10 cellular contexts compared by ENCODE assay signal in the genomic region with DNA sequence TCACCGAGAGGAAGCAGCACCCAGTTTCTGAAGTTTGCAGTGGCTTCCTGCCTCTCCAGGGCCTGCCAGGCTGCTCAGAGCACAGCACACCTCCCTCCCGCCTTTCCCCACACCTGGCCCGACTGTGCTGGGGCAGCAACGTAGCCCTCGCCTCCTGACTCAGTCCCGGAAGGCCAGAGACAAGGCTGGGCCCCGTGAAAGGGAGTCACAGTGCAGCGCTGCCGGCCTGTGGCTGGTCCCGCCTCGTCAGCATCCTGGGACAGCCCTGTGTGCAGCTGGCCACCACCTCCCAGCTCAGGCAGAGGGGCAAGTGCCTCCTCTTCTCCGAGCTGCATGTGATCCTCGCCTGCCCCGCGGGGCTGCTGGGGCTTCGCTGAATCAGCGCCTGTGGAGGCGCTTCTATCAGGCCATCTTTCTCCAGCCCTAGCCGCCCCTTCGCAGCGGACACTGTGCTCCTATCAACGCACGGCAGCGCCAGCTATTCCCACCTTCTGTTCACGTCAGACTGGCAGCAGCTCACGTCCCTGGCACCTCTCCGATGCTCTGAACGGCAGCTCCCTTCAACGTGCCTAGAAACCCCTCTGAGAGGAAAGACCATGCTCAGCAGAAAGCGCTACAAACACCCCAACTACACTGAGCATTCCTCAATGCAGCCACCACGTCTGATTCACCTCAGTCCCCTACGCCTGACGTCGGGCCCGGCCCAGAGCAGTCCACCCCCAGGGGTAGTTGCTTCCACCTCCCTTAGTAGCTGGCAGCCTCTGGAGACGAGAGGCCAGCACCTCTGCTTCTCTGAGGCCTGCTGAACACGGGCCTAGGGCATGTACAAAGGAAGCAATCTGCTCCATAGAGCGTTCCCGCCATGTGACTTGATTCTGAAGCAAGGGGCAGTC.
DNase-seq lines count a peak whose midpoint lies in the region; ATAC-seq, FAIRE-seq and TF ChIP-seq lines count a peak whose summit lies in the region.
"Had no signal": no experiment of that assay in that cellular context is flagged by ENCODE, and none has a peak within 500 bp of the region (broad histone marks: within the 10 kb centered on the region; RNA-seq: fewer than 3 reads in every experiment).

No MANE protein-coding gene starts in this region.

- POLR2A ChIA-PET in PC-3 (lab: Charles Lee; ENCODE audit: unreplicated experiment): no interaction called here

- H3K4me3 ChIP-seq in SK-N-MC (no peak overlapping the region), fibroblast of villous mesenchyme (ENCODE audit: low read depth, low read length) (no peak overlapping the region), parathyroid adenoma (ENCODE audit: low read depth, low read length) (no peak overlapping the region), PC-3 (ENCODE audit: low read length) (no peak overlapping the region)

- no peak for ATAC-seq in PC-3
- ATAC-seq: HCT116 had no signal

- H3K4me1 ChIP-seq in parathyroid adenoma (no peaks in the 10 kb centered on the region), PC-3 (ENCODE audit: insufficient read depth, low read length) (no peaks in the 10 kb centered on the region)

- intact Hi-C loops in PC-3 (cut with micrococcal nuclease): no loop called here

- H3K4me2 ChIP-seq in parathyroid adenoma (ENCODE audit: low read length) (no peak overlapping the region), PC-3 (ENCODE audit: low read length) (no peak overlapping the region)

- no peak for TF ChIP-seq POLR2A in GM12891 (IDR thresholded peaks at IDR 0.05; ENCODE audit: low read depth, low read length)

- BruUV-seq in PC-3 (replicated peaks; lab: Mats Ljungman, UMichigan): no TSS peak

- TF ChIP-seq CTCF in fibroblast of villous mesenchyme (IDR thresholded peaks at IDR 0.05; ENCODE audit: insufficient read depth, low read depth, low read length): no peak
- no peak for TF ChIP-seq CTCF in parathyroid adenoma (IDR thresholded peaks at IDR 0.05)
- TF ChIP-seq CTCF in PC-3 (conservative IDR thresholded peaks at IDR 0.05; ENCODE audit: low read depth, low read length): no peak

- H3K9me2 ChIP-seq in PC-3 (replicated peaks; ENCODE audit: low read length): no peaks in the 10 kb centered on the region

- CTCF ChIA-PET in PC-3 (lab: Charles Lee): no interaction called here

- no peaks in the 10 kb centered on the region for H4K20me1 ChIP-seq in PC-3 (ENCODE audit: low read length)

- no peak overlapping the region for H3K9ac ChIP-seq in SK-N-MC (ENCODE audit: insufficient read length)
- H3K9ac ChIP-seq in parathyroid adenoma: no peak overlapping the region
- no peak overlapping the region for H3K9ac ChIP-seq in PC-3 (ENCODE audit: low read length)

- H3K27ac ChIP-seq in SK-N-MC (peak overlapping the region; percentile 46), parathyroid adenoma (peak overlapping the region; percentile 30), PC-3 (ENCODE audit: low read length) (no peak overlapping the region)

- peaks cover 37% of the 10 kb centered on the region; the same call in 1 of the 2 replicates for H3K36me3 ChIP-seq in SK-N-MC (ENCODE audit: insufficient read depth, low read length)
- no peaks in the 10 kb centered on the region for H3K36me3 ChIP-seq in parathyroid adenoma (ENCODE audit: control insufficient read depth, insufficient read depth, low read length)
- no peaks in the 10 kb centered on the region for H3K36me3 ChIP-seq in PC-3 (ENCODE audit: low read depth, low read length)

- H2AFZ ChIP-seq in parathyroid adenoma (no peak overlapping the region), PC-3 (ENCODE audit: low read length) (no peak overlapping the region)

- H3K9me3 ChIP-seq in SK-N-MC (ENCODE audit: low read depth, low read length): no peaks in the 10 kb centered on the region
- no peaks in the 10 kb centered on the region for H3K9me3 ChIP-seq in parathyroid adenoma (ENCODE audit: control insufficient read depth, low read length)
- H3K9me3 ChIP-seq in PC-3 (ENCODE audit: low read length): no peaks in the 10 kb centered on the region

- no peaks in the 10 kb centered on the region for H3F3A ChIP-seq in PC-3 (ENCODE audit: low read length, unreplicated experiment)

- FAIRE-seq in GM12891 (lab: Jason Lieb, UNC): no peak

- DNase-seq in GM12891 (ENCODE audit: insufficient read length, low spot score) (peak; percentile 33), SK-N-MC (ENCODE audit: low read depth, low spot score) (no peak), fibroblast of villous mesenchyme (ENCODE audit: low read depth) (peak; percentile 20), PC-3 (no peak), NCI-H1417 (lab: John Stamatoyannopoulos, UW) (no peak), putamen (ENCODE audit: low spot score) (no peak)
- no peak for DNase-seq in NK-92 treated with Interleukin-12 subunit alpha and Interleukin-12 subunit beta, amount 100 ng/mL, for 24 hours (lab: John Stamatoyannopoulos, UW)
- DNase-seq: natural killer cell had no signal

- no peaks in the 10 kb centered on the region for H3K27me3 ChIP-seq in parathyroid adenoma (ENCODE audit: control insufficient read depth, insufficient read depth, low read length)
- H3K27me3 ChIP-seq in PC-3 (ENCODE audit: low read length): no peaks in the 10 kb centered on the region

- H3K79me2 ChIP-seq in parathyroid adenoma (no peaks in the 10 kb centered on the region), PC-3 (ENCODE audit: low read length) (no peaks in the 10 kb centered on the region)

TF ChIP-seq in GM12891, 5 proteins besides CTCF, POLR2A, EP300 and RAD21:
- TF ChIP-seq TAF1 (IDR thresholded peaks at IDR 0.05; ENCODE audit: low read depth, low read length): no peak
- no peak for TF ChIP-seq POU2F2 (IDR thresholded peaks at IDR 0.05; ENCODE audit: low read depth, low read length)
- TF ChIP-seq POLR2AphosphoS5 (IDR thresholded peaks at IDR 0.05; ENCODE audit: low read depth, low read length): 0 out of 2 replicates have a peak, but pooled peaks have one; percentile 23
- TF ChIP-seq PAX5 (IDR thresholded peaks at IDR 0.05; ENCODE audit: insufficient read depth, low read length, severe bottlenecking): no peak
- TF ChIP-seq SPI1 (IDR thresholded peaks at IDR 0.05; ENCODE audit: low read depth, low read length): no peak

Comparison
In these comparisons a context has a peak if more than half of its experiments do, and no peak if none do; other contexts are left out.
1. DNase-seq: peak in GM12891 (single experiment) and fibroblast of villous mesenchyme (single experiment); none in SK-N-MC (single experiment), PC-3 (single experiment), NCI-H1417 (0 of 3), NK-92 treated with Interleukin-12 subunit alpha and Interleukin-12 subunit beta, amount 100 ng/mL, for 24 hours (single experiment) and putamen (single experiment).